1 cellular context compared by ENCODE assay signal in the genomic region with DNA sequence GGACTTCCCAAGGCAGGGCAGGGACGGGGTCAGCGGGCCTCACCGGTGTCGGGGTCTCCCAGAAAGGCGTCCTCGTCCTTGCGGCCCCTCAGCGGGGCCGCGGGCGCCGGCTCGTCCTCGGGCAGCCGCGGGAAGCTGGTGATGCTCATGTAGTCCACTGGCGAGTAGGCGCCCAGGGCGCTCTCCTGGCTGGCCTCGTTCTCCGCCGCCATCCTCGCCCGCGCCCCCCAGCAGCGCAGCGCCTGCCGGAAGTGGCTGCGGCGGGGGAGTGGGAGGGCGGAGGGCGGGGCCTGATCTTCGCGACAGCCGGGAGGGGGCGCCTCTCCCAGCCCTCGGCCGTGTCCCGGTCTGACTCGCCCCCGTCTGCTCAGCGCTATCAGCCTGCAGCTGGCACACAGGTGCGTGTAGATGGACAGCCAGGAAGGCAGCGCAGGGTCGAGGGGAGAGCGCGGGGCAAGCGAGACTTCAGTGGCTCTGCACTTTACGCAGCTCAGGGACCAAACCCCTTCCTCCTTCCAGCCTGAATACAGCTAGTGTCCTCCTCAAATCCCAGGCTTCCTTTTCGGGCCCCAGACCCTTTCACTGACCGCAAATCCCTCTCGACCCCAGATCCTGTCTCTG.
A peak's percentile ranks its signal among the peaks of the same experiment; 100 is the strongest.
TF ChIP-seq lines count a peak whose summit lies in the region.

A gene with protein sequence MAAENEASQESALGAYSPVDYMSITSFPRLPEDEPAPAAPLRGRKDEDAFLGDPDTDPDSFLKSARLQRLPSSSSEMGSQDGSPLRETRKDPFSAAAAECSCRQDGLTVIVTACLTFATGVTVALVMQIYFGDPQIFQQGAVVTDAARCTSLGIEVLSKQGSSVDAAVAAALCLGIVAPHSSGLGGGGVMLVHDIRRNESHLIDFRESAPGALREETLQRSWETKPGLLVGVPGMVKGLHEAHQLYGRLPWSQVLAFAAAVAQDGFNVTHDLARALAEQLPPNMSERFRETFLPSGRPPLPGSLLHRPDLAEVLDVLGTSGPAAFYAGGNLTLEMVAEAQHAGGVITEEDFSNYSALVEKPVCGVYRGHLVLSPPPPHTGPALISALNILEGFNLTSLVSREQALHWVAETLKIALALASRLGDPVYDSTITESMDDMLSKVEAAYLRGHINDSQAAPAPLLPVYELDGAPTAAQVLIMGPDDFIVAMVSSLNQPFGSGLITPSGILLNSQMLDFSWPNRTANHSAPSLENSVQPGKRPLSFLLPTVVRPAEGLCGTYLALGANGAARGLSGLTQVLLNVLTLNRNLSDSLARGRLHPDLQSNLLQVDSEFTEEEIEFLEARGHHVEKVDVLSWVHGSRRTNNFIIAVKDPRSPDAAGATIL (minus strand): TSS at position 253 of the 621 bp plus-strand sequence. CDS start 41 bp downstream, at position 212.

TF ChIP-seq in HepG2, 621 proteins besides CTCF, POLR2A, EP300 and RAD21 (continued from another document and continues in another):
- TF ChIP-seq ZNF180 (CRISPR knock-in tag; IDR thresholded peaks at IDR 0.05; ENCODE audit: borderline replicate concordance, low read depth) (no peak), HMG20A (CRISPR knock-in tag; IDR thresholded peaks at IDR 0.05; ENCODE audit: borderline replicate concordance) (peak; percentile 49), SMC3 (IDR thresholded peaks at IDR 0.05; ENCODE audit: low read length) (no peak), MTF1 (CRISPR knock-in tag; IDR thresholded peaks at IDR 0.05) (no peak), ZFP36L1 (CRISPR knock-in tag; IDR thresholded peaks at IDR 0.05) (peak; percentile 79; the same call in 1 of the 2 replicates), ZNF563 (CRISPR knock-in tag; IDR thresholded peaks at IDR 0.05) (peak; percentile 85), HIVEP1 (CRISPR knock-in tag; IDR thresholded peaks at IDR 0.05) (peak; percentile 77), KLF11 (CRISPR knock-in tag; IDR thresholded peaks at IDR 0.05) (0 out of 2 replicates have a peak, but pooled peaks have one; percentile 75), ZNF274 (CRISPR knock-in tag; IDR thresholded peaks at IDR 0.05) (peak; percentile 91), KDM4B (CRISPR knock-in tag; IDR thresholded peaks at IDR 0.05) (peak; percentile 82), ZFX (CRISPR knock-in tag; IDR thresholded peaks at IDR 0.05; ENCODE audit: low read depth) (peak; percentile 91), ZSCAN29 (CRISPR knock-in tag; conservative IDR thresholded peaks at IDR 0.05) (peak; percentile 50; the same call in 1 of the 2 replicates), ZNF670 (CRISPR knock-in tag; IDR thresholded peaks at IDR 0.05; ENCODE audit: borderline replicate concordance) (peak; percentile 35; the same call in 1 of the 2 replicates), TCF7L2 (IDR thresholded peaks at IDR 0.05; ENCODE audit: low read depth, low read length) (no peak), ZNF260 (CRISPR knock-in tag; IDR thresholded peaks at IDR 0.05; ENCODE audit: borderline replicate concordance, low read depth) (no peak), ZNF737 (CRISPR knock-in tag; IDR thresholded peaks at IDR 0.05; ENCODE audit: borderline replicate concordance) (peak; percentile 61; the same call in 1 of the 2 replicates), ZNF431 (CRISPR knock-in tag; IDR thresholded peaks at IDR 0.05; ENCODE audit: borderline replicate concordance, low read depth) (peak; percentile 88), ZNF253 (CRISPR knock-in tag; IDR thresholded peaks at IDR 0.05; ENCODE audit: borderline replicate concordance) (peak; percentile 61; the same call in 1 of the 2 replicates), SNAI1 (CRISPR knock-in tag; IDR thresholded peaks at IDR 0.05; ENCODE audit: borderline replicate concordance) (0 out of 2 replicates have a peak, but pooled peaks have one; percentile 48), REPIN1 (CRISPR knock-in tag; IDR thresholded peaks at IDR 0.05; ENCODE audit: borderline replicate concordance, low read depth) (peak; percentile 97), ZNF567 (CRISPR knock-in tag; IDR thresholded peaks at IDR 0.05; ENCODE audit: borderline replicate concordance) (peak; percentile 82; the same call in 1 of the 2 replicates), YY1 (IDR thresholded peaks at IDR 0.05; ENCODE audit: insufficient read depth, insufficient replicate concordance, low read depth, low read length) (peak; percentile 88), CHCHD3 (CRISPR knock-in tag; IDR thresholded peaks at IDR 0.05) (peak; percentile 79), FIP1L1 (IDR thresholded peaks at IDR 0.05; ENCODE audit: borderline replicate concordance, insufficient read depth, low read depth, low read length) (no peak)
- TF ChIP-seq, protein P1, sequence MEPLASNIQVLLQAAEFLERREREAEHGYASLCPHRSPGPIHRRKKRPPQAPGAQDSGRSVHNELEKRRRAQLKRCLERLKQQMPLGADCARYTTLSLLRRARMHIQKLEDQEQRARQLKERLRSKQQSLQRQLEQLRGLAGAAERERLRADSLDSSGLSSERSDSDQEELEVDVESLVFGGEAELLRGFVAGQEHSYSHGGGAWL (CRISPR knock-in tag; IDR thresholded peaks at IDR 0.05), result peak; percentile 93
- TF ChIP-seq, protein P2, sequence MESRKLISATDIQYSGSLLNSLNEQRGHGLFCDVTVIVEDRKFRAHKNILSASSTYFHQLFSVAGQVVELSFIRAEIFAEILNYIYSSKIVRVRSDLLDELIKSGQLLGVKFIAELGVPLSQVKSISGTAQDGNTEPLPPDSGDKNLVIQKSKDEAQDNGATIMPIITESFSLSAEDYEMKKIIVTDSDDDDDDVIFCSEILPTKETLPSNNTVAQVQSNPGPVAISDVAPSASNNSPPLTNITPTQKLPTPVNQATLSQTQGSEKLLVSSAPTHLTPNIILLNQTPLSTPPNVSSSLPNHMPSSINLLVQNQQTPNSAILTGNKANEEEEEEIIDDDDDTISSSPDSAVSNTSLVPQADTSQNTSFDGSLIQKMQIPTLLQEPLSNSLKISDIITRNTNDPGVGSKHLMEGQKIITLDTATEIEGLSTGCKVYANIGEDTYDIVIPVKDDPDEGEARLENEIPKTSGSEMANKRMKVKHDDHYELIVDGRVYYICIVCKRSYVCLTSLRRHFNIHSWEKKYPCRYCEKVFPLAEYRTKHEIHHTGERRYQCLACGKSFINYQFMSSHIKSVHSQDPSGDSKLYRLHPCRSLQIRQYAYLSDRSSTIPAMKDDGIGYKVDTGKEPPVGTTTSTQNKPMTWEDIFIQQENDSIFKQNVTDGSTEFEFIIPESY (CRISPR knock-in tag; IDR thresholded peaks at IDR 0.05), result peak; percentile 72; the same call in 1 of the 2 replicates
- TF ChIP-seq, protein P3, sequence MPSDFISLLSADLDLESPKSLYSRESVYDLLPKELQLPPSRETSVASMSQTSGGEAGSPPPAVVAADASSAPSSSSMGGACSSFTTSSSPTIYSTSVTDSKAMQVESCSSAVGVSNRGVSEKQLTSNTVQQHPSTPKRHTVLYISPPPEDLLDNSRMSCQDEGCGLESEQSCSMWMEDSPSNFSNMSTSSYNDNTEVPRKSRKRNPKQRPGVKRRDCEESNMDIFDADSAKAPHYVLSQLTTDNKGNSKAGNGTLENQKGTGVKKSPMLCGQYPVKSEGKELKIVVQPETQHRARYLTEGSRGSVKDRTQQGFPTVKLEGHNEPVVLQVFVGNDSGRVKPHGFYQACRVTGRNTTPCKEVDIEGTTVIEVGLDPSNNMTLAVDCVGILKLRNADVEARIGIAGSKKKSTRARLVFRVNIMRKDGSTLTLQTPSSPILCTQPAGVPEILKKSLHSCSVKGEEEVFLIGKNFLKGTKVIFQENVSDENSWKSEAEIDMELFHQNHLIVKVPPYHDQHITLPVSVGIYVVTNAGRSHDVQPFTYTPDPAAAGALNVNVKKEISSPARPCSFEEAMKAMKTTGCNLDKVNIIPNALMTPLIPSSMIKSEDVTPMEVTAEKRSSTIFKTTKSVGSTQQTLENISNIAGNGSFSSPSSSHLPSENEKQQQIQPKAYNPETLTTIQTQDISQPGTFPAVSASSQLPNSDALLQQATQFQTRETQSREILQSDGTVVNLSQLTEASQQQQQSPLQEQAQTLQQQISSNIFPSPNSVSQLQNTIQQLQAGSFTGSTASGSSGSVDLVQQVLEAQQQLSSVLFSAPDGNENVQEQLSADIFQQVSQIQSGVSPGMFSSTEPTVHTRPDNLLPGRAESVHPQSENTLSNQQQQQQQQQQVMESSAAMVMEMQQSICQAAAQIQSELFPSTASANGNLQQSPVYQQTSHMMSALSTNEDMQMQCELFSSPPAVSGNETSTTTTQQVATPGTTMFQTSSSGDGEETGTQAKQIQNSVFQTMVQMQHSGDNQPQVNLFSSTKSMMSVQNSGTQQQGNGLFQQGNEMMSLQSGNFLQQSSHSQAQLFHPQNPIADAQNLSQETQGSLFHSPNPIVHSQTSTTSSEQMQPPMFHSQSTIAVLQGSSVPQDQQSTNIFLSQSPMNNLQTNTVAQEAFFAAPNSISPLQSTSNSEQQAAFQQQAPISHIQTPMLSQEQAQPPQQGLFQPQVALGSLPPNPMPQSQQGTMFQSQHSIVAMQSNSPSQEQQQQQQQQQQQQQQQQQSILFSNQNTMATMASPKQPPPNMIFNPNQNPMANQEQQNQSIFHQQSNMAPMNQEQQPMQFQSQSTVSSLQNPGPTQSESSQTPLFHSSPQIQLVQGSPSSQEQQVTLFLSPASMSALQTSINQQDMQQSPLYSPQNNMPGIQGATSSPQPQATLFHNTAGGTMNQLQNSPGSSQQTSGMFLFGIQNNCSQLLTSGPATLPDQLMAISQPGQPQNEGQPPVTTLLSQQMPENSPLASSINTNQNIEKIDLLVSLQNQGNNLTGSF (CRISPR knock-in tag; IDR thresholded peaks at IDR 0.05), result no peak
- TF ChIP-seq, protein P4, sequence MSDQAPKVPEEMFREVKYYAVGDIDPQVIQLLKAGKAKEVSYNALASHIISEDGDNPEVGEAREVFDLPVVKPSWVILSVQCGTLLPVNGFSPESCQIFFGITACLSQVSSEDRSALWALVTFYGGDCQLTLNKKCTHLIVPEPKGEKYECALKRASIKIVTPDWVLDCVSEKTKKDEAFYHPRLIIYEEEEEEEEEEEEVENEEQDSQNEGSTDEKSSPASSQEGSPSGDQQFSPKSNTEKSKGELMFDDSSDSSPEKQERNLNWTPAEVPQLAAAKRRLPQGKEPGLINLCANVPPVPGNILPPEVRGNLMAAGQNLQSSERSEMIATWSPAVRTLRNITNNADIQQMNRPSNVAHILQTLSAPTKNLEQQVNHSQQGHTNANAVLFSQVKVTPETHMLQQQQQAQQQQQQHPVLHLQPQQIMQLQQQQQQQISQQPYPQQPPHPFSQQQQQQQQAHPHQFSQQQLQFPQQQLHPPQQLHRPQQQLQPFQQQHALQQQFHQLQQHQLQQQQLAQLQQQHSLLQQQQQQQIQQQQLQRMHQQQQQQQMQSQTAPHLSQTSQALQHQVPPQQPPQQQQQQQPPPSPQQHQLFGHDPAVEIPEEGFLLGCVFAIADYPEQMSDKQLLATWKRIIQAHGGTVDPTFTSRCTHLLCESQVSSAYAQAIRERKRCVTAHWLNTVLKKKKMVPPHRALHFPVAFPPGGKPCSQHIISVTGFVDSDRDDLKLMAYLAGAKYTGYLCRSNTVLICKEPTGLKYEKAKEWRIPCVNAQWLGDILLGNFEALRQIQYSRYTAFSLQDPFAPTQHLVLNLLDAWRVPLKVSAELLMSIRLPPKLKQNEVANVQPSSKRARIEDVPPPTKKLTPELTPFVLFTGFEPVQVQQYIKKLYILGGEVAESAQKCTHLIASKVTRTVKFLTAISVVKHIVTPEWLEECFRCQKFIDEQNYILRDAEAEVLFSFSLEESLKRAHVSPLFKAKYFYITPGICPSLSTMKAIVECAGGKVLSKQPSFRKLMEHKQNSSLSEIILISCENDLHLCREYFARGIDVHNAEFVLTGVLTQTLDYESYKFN (CRISPR knock-in tag; conservative IDR thresholded peaks at IDR 0.05), result peak; percentile 55; the same call in 1 of the 2 replicates
- TF ChIP-seq, protein P5, sequence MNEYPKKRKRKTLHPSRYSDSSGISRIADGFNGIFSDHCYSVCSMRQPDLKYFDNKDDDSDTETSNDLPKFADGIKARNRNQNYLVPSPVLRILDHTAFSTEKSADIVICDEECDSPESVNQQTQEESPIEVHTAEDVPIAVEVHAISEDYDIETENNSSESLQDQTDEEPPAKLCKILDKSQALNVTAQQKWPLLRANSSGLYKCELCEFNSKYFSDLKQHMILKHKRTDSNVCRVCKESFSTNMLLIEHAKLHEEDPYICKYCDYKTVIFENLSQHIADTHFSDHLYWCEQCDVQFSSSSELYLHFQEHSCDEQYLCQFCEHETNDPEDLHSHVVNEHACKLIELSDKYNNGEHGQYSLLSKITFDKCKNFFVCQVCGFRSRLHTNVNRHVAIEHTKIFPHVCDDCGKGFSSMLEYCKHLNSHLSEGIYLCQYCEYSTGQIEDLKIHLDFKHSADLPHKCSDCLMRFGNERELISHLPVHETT (CRISPR knock-in tag; conservative IDR thresholded peaks at IDR 0.05), result peak; percentile 72
- TF ChIP-seq, protein P6, sequence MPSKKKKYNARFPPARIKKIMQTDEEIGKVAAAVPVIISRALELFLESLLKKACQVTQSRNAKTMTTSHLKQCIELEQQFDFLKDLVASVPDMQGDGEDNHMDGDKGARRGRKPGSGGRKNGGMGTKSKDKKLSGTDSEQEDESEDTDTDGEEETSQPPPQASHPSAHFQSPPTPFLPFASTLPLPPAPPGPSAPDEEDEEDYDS (CRISPR knock-in tag; IDR thresholded peaks at IDR 0.05), result peak; percentile 71
- TF ChIP-seq, protein P7, sequence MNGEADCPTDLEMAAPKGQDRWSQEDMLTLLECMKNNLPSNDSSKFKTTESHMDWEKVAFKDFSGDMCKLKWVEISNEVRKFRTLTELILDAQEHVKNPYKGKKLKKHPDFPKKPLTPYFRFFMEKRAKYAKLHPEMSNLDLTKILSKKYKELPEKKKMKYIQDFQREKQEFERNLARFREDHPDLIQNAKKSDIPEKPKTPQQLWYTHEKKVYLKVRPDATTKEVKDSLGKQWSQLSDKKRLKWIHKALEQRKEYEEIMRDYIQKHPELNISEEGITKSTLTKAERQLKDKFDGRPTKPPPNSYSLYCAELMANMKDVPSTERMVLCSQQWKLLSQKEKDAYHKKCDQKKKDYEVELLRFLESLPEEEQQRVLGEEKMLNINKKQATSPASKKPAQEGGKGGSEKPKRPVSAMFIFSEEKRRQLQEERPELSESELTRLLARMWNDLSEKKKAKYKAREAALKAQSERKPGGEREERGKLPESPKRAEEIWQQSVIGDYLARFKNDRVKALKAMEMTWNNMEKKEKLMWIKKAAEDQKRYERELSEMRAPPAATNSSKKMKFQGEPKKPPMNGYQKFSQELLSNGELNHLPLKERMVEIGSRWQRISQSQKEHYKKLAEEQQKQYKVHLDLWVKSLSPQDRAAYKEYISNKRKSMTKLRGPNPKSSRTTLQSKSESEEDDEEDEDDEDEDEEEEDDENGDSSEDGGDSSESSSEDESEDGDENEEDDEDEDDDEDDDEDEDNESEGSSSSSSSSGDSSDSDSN (CRISPR knock-in tag; IDR thresholded peaks at IDR 0.05), result peak; percentile 89
- TF ChIP-seq, protein P8, sequence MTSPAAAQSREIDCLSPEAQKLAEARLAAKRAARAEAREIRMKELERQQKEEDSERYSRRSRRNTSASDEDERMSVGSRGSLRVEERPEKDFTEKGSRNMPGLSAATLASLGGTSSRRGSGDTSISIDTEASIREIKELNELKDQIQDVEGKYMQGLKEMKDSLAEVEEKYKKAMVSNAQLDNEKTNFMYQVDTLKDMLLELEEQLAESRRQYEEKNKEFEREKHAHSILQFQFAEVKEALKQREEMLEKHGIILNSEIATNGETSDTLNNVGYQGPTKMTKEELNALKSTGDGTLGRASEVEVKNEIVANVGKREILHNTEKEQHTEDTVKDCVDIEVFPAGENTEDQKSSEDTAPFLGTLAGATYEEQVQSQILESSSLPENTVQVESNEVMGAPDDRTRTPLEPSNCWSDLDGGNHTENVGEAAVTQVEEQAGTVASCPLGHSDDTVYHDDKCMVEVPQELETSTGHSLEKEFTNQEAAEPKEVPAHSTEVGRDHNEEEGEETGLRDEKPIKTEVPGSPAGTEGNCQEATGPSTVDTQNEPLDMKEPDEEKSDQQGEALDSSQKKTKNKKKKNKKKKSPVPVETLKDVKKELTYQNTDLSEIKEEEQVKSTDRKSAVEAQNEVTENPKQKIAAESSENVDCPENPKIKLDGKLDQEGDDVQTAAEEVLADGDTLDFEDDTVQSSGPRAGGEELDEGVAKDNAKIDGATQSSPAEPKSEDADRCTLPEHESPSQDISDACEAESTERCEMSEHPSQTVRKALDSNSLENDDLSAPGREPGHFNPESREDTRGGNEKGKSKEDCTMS (CRISPR knock-in tag; conservative IDR thresholded peaks at IDR 0.05), result no peak
